In the genomic region with DNA sequence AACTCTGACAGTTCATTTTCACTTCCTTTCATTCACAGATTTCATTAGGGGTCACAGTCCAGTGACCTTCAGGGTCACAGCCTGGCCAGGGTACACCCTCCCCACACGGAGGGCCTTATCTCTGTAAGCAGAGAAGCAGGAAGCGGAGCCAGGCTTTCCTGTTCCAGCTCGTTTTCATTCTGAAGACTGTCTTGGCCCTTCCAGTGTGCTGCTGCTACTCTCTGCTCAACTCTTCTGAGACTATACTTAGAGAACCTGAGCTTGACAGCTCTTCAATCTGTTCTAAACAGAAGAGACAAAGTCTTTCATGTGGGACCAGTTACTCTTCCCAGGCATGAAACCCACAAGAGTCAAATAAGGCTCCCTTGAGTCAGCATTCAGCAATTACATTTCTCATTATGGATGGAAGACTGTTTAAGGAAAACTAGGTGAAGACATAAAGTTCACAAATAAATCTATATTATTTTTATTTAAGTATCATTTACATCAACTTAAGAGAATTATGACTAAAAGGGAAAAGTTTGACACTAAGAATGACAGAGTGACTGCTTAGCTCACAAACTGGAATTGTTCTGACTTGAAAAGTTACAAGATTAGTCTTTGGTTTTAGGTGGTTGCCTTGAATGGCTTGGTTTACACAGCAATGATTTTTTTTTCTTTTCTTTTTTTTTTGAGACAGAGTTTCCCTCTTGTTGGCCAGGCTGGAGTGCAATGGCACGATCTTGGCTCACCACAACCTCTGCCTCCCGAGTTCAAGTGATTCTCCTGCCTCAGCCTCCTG, we compare ENCODE assay signal across 10 cellular contexts. TPM values are rescaled to one million over a fixed set of nuclear protein-coding genes. Genes with fewer than 3 reads are reported as not detected.
DNase-seq lines count a peak whose midpoint lies in the region; ATAC-seq, FAIRE-seq and TF ChIP-seq lines count a peak whose summit lies in the region.
"Had no signal": no experiment of that assay in that cellular context is flagged by ENCODE, and none has a peak within 500 bp of the region (broad histone marks: within the 10 kb centered on the region; RNA-seq: fewer than 3 reads in every experiment).

No MANE protein-coding gene starts in this region.

- no peak for TF ChIP-seq POLR2A in GM12891 (IDR thresholded peaks at IDR 0.05; ENCODE audit: low read depth, low read length)

- H4K20me1 ChIP-seq in MM.1S (ENCODE audit: insufficient read depth, low read length), result no peaks in the 10 kb centered on the region
- H4K20me1 ChIP-seq in neural progenitor cell (ENCODE audit: low read depth), result no peaks in the 10 kb centered on the region

- peak overlapping the region; percentile 10 for H3K4me2 ChIP-seq in MM.1S (ENCODE audit: low read depth, low read length)
- H3K4me2 ChIP-seq in neural progenitor cell, result no peak overlapping the region

- H2AFZ ChIP-seq in MM.1S (ENCODE audit: low read length), result peak overlapping the region; percentile 58; the same call in 1 of the 2 replicates
- H2AFZ ChIP-seq in neural progenitor cell (replicated peaks), result no peak overlapping the region

- H3K27me3 ChIP-seq in MM.1S (replicated peaks; ENCODE audit: insufficient read depth, low read length), result peaks cover 12% of the 10 kb centered on the region; the same call in 1 of the 2 replicates
- H3K27me3 ChIP-seq in neural progenitor cell, result peaks cover 59% of the 10 kb centered on the region

- H3K4me3 ChIP-seq in MM.1S (ENCODE audit: low read length) (no peak overlapping the region), neural progenitor cell (no peak overlapping the region)
- H3K4me3 ChIP-seq: sigmoid colon had no signal

- DNase-seq in GM12891 (ENCODE audit: insufficient read length, low spot score) (no peak), MM.1S (peak; percentile 42), dermis blood vessel endothelial cell (peak; percentile 92), neural progenitor cell (ENCODE audit: low spot score) (no peak), hypothalamus (lab: John Stamatoyannopoulos, UW) (no peak), chondrocyte (ENCODE audit: low spot score) (no peak), DMS114 treated with DMSO at 0.1 percent for 48 hours (lab: John Stamatoyannopoulos, UW; ENCODE audit: unreplicated experiment) (no peak)
- DNase-seq: SIG-M5, sigmoid colon had no signal

- H3K27me3 Mint-ChIP-seq in neural progenitor cell (ENCODE audit: insufficient read depth, low read depth) (peaks cover 31% of the 10 kb centered on the region), chondrocyte (ENCODE audit: low read depth) (peaks cover 49% of the 10 kb centered on the region)

- peaks cover 11% of the 10 kb centered on the region; the same call in 1 of the 2 replicates for H3F3A ChIP-seq in MM.1S (ENCODE audit: insufficient read depth, low read length)
- H3F3A ChIP-seq in neural progenitor cell (ENCODE audit: low read depth), result no peaks in the 10 kb centered on the region

- H3K36me3 Mint-ChIP-seq in neural progenitor cell (no peaks in the 10 kb centered on the region), chondrocyte (ENCODE audit: low read depth) (no peaks in the 10 kb centered on the region)

- H3K27ac ChIP-seq in MM.1S (ENCODE audit: low read length) (peak overlapping the region; percentile 29; the same call in 1 of the 2 replicates), neural progenitor cell (no peak overlapping the region)

- H3K9ac ChIP-seq in MM.1S (ENCODE audit: low read length), result no peak overlapping the region
- no peak overlapping the region for H3K9ac ChIP-seq in neural progenitor cell

- H3K9me3 ChIP-seq in MM.1S (replicated peaks; ENCODE audit: insufficient read depth, low read length) (no peaks in the 10 kb centered on the region), neural progenitor cell (ENCODE audit: low read depth) (no peaks in the 10 kb centered on the region)
- H3K9me3 ChIP-seq: sigmoid colon had no signal

- ATAC-seq in GM18870 (IDR thresholded peaks at IDR 0.05; ENCODE audit: unreplicated experiment), result no peak

- H3K9me2 ChIP-seq in MM.1S (replicated peaks; ENCODE audit: insufficient read depth, low read length), result no peaks in the 10 kb centered on the region

- peaks cover 21% of the 10 kb centered on the region for H3K4me1 ChIP-seq in MM.1S (ENCODE audit: low read length)
- H3K4me1 ChIP-seq in neural progenitor cell, result peaks cover 12% of the 10 kb centered on the region

- H3K79me2 ChIP-seq in MM.1S (ENCODE audit: low read length) (no peaks in the 10 kb centered on the region), neural progenitor cell (ENCODE audit: low read depth) (no peaks in the 10 kb centered on the region)

- peak overlapping the region; percentile 48 for H3K4me3 Mint-ChIP-seq in neural progenitor cell
- no peak overlapping the region for H3K4me3 Mint-ChIP-seq in chondrocyte (ENCODE audit: unreplicated experiment)

- H3K4me1 Mint-ChIP-seq in neural progenitor cell (peaks cover 23% of the 10 kb centered on the region), chondrocyte (ENCODE audit: low read depth) (peaks cover 4% of the 10 kb centered on the region)

- H3K9me3 Mint-ChIP-seq in neural progenitor cell, result peaks cover 5% of the 10 kb centered on the region
- no peaks in the 10 kb centered on the region for H3K9me3 Mint-ChIP-seq in chondrocyte (ENCODE audit: low read depth)

- FAIRE-seq in GM12891 (lab: Jason Lieb, UNC), result peak; percentile 80

- H3K27ac Mint-ChIP-seq in neural progenitor cell, result no peak overlapping the region
- H3K27ac Mint-ChIP-seq in chondrocyte (ENCODE audit: unreplicated experiment), result no peak overlapping the region

- TF ChIP-seq CTCF in MM.1S (IDR thresholded peaks at IDR 0.05; ENCODE audit: low read length) (no peak), neural progenitor cell (IDR thresholded peaks at IDR 0.05) (no peak), chondrocyte (IDR thresholded peaks at IDR 0.05) (no peak)

- no peaks in the 10 kb centered on the region for H3K36me3 ChIP-seq in MM.1S (replicated peaks; ENCODE audit: insufficient read depth, low read length)
- no peaks in the 10 kb centered on the region for H3K36me3 ChIP-seq in neural progenitor cell
- H3K36me3 ChIP-seq: sigmoid colon had no signal

TF ChIP-seq in GM12891, 5 proteins besides CTCF, POLR2A, EP300 and RAD21:
- TF ChIP-seq PAX5 (IDR thresholded peaks at IDR 0.05; ENCODE audit: insufficient read depth, low read length, severe bottlenecking) (peak; percentile 73), SPI1 (IDR thresholded peaks at IDR 0.05; ENCODE audit: low read depth, low read length) (peak; percentile 86), POLR2AphosphoS5 (IDR thresholded peaks at IDR 0.05; ENCODE audit: low read depth, low read length) (no peak)

RNA-seq across cellular contexts. Expression of gene TDRD10, which starts 4.8 kb away (rescaled TPM):
- 0.17 TPM for polyA plus RNA-seq in GM12891 (2012; ENCODE audit: low read depth, missing spikeins)
- total RNA-seq in dermis blood vessel endothelial cell (5.3 and 6.0 TPM in 2 replicates), neural progenitor cell (ENCODE audit: low replicate concordance) (not detected in 2 replicates), chondrocyte (0.17 TPM in 1 of 3 replicates, not detected in the others)

RNA-seq across cellular contexts. Expression of gene SHE, which starts 5.0 kb away (rescaled TPM):
- 0.01 TPM for polyA plus RNA-seq in GM12891 (2012; ENCODE audit: low read depth, missing spikeins)
- 108 and 177 TPM in 2 replicates for total RNA-seq in dermis blood vessel endothelial cell
- 0.04 TPM in 1 of 2 replicates, not detected in the other for total RNA-seq in neural progenitor cell (ENCODE audit: low replicate concordance)
- 0.10 to 0.20 TPM in 2 of 3 replicates, not detected in the other for total RNA-seq in chondrocyte

Comparison
In these comparisons a context has a peak if more than half of its experiments do, and no peak if none do; other contexts are left out.
1. DNase-seq: peak in MM.1S (single experiment) and dermis blood vessel endothelial cell (single experiment); none in GM12891 (single experiment), neural progenitor cell (single experiment), hypothalamus (0 of 51), chondrocyte (single experiment) and DMS114 treated with DMSO at 0.1 percent for 48 hours (single experiment).
2. RNA of gene SHE, which starts 5.0 kb away (total RNA-seq): 108 to 177 TPM in dermis blood vessel endothelial cell; 0.10 to 0.20 TPM in chondrocyte and 0.04 TPM in neural progenitor cell; every median in the first group is over 10 times any median in the second.